Comparison of ENCODE assay signal across 32 cellular contexts in genomic region chr11:117595440-117595839, GRCh38.
A peak's percentile ranks its signal among the peaks of the same experiment; 100 is the strongest.
DNase-seq lines count a peak whose midpoint lies in the region; ATAC-seq and TF ChIP-seq lines count a peak whose summit lies in the region.
"Had no signal": no experiment of that assay in that cellular context is flagged by ENCODE, and none has a peak within 500 bp of the region (broad histone marks: within the 10 kb centered on the region; RNA-seq: fewer than 3 reads in every experiment).

No MANE protein-coding gene starts in this region.

- H3K9me2 ChIP-seq in GM23248 (ENCODE audit: insufficient read depth) = no peaks in the 10 kb centered on the region
- H3K9me2 ChIP-seq in PC-3 (replicated peaks; ENCODE audit: low read length) = no peaks in the 10 kb centered on the region

- no peak overlapping the region for H2AFZ ChIP-seq in GM23248
- H2AFZ ChIP-seq in PC-3 (ENCODE audit: low read length) = no peak overlapping the region

- H3K4me3 ChIP-seq in GM23248 = no peak overlapping the region
- H3K4me3 ChIP-seq in PC-3 (ENCODE audit: low read length) = no peak overlapping the region
- H3K4me3 ChIP-seq in mesendoderm (ENCODE audit: low read length) = no peak overlapping the region
- H3K4me3 ChIP-seq: body of pancreas, left lung, ovary, Peyer's patch, skin epidermis, thoracic aorta, uterus had no signal

- no peak overlapping the region for H3K18ac ChIP-seq in mesendoderm (ENCODE audit: low read length)

- in situ Hi-C loops in GM23248 (cut with MboI) = no loop called here

- H3K9me3 ChIP-seq in GM23248 (ENCODE audit: low read depth) (no peaks in the 10 kb centered on the region), PC-3 (ENCODE audit: low read length) (no peaks in the 10 kb centered on the region)
- H3K9me3 ChIP-seq: body of pancreas, left lung, ovary, Peyer's patch, thoracic aorta, uterus had no signal

- H3K27ac ChIP-seq in GM23248 (no peak overlapping the region), PC-3 (ENCODE audit: low read length) (no peak overlapping the region), mesendoderm (ENCODE audit: low read depth, low read length) (no peak overlapping the region)
- H3K27ac ChIP-seq: body of pancreas, KMS-11, left lung, ovary, Peyer's patch, skin epidermis, thoracic aorta, uterus had no signal

- H3K9ac ChIP-seq in GM23248 (no peak overlapping the region), PC-3 (ENCODE audit: low read length) (no peak overlapping the region), mesendoderm (ENCODE audit: low read length) (no peak overlapping the region)
- H3K9ac ChIP-seq: KMS-11 had no signal

- H3K79me2 ChIP-seq in GM23248 (ENCODE audit: insufficient read depth) = no peaks in the 10 kb centered on the region
- H3K79me2 ChIP-seq in PC-3 (ENCODE audit: low read length) = no peaks in the 10 kb centered on the region
- H3K79me2 ChIP-seq in mesendoderm (ENCODE audit: control insufficient read depth, insufficient read depth, low read length) = no peaks in the 10 kb centered on the region

- intact Hi-C loops in PC-3 (cut with micrococcal nuclease) = no loop called here

- CTCF ChIA-PET in PC-3 (lab: Charles Lee) = no interaction called here

- H3K4ac ChIP-seq in mesendoderm (ENCODE audit: low read depth, low read length) = no peak overlapping the region

- no peak overlapping the region for H3K56ac ChIP-seq in mesendoderm (ENCODE audit: low read length)

- TF ChIP-seq CTCF in PC-3 (conservative IDR thresholded peaks at IDR 0.05; ENCODE audit: low read depth, low read length) = peak; percentile 22; the same call in 1 of the 2 replicates

- H2AK5ac ChIP-seq in mesendoderm (ENCODE audit: low read length) = no peak overlapping the region

- H3K4me1 ChIP-seq in GM23248 (ENCODE audit: insufficient read depth) = no peaks in the 10 kb centered on the region
- no peaks in the 10 kb centered on the region for H3K4me1 ChIP-seq in PC-3 (ENCODE audit: insufficient read depth, low read length)
- H3K4me1 ChIP-seq in mesendoderm (ENCODE audit: control insufficient read depth, low read depth, low read length) = peaks cover 2% of the 10 kb centered on the region
- H3K4me1 ChIP-seq: body of pancreas, left lung, Peyer's patch had no signal

- H3F3A ChIP-seq in GM23248 (ENCODE audit: insufficient read depth) = no peaks in the 10 kb centered on the region
- no peaks in the 10 kb centered on the region for H3F3A ChIP-seq in PC-3 (ENCODE audit: low read length, unreplicated experiment)

- H4K8ac ChIP-seq in mesendoderm (ENCODE audit: low read depth, low read length) = no peak overlapping the region

- ATAC-seq in PC-3 = no peak
- no peak for ATAC-seq in GM19452 (IDR thresholded peaks at IDR 0.05; ENCODE audit: unreplicated experiment)
- ATAC-seq: activated T-helper 17 cell treated with anti-CD3 and anti-CD28 coated beads, Interleukin-2, amount 50 U/mL, for 72 hours; body of pancreas; esophagus mucosa; left lung had no signal

- POLR2A ChIA-PET in PC-3 (lab: Charles Lee; ENCODE audit: unreplicated experiment) = interaction anchor here (0.6 to 0.7 kb wide), 2 partner anchors 392 to 822 kb away, joined by 3 read pairs; partner anchors contain the start of gene BUD13

- H2BK15ac ChIP-seq in mesendoderm (replicated peaks; ENCODE audit: low read depth) = no peak overlapping the region

- H3K23ac ChIP-seq in mesendoderm (ENCODE audit: low read length) = no peak overlapping the region

- H2BK5ac ChIP-seq in mesendoderm (ENCODE audit: low read length) = no peak overlapping the region

- H3K36me3 ChIP-seq in GM23248 (ENCODE audit: low read depth) (no peaks in the 10 kb centered on the region), PC-3 (ENCODE audit: low read depth, low read length) (no peaks in the 10 kb centered on the region), mesendoderm (ENCODE audit: control insufficient read depth, insufficient read depth, low read length) (no peaks in the 10 kb centered on the region)
- H3K36me3 ChIP-seq: left lung, ovary, Peyer's patch, thoracic aorta, uterus had no signal

- H3K79me1 ChIP-seq in mesendoderm (ENCODE audit: low read length) = no peaks in the 10 kb centered on the region

- H3K27me3 ChIP-seq in GM23248 (replicated peaks; ENCODE audit: insufficient read depth) (peaks cover 10% of the 10 kb centered on the region; the same call in 1 of the 2 replicates), PC-3 (ENCODE audit: low read length) (peaks cover 83% of the 10 kb centered on the region), mesendoderm (ENCODE audit: insufficient read depth, low read length, poor library complexity) (no peaks in the 10 kb centered on the region)
- H3K27me3 ChIP-seq: body of pancreas, ovary, Peyer's patch, uterus had no signal

- H4K5ac ChIP-seq in mesendoderm (ENCODE audit: low read length) = no peak overlapping the region

- H2BK120ac ChIP-seq in mesendoderm (ENCODE audit: low read depth, low read length) = no peak overlapping the region

- 10 to 12% methylated on average over 6 of the region's 6 CpGs for WGBS in GM23248 (ENCODE audit: low coverage in 1 of 2, low lambda C conversion rate in 2 of 2, missing lambda C conversion rate in 2 of 2), 2 experiments
- no CpG with 5 or more reads among the region's 6 CpGs for WGBS in mesendoderm (ENCODE audit: extremely low coverage, insufficient coverage, low lambda C conversion rate)

- H3K4me2 ChIP-seq in GM23248 (ENCODE audit: unreplicated experiment) (no peak overlapping the region), PC-3 (ENCODE audit: low read length) (no peak overlapping the region), mesendoderm (ENCODE audit: low read length) (no peak overlapping the region)
- H3K4me2 ChIP-seq: KMS-11 had no signal

- no TSS peak for BruUV-seq in PC-3 (replicated peaks; lab: Mats Ljungman, UMichigan)

- DNase-seq in NCI-H82 (lab: John Stamatoyannopoulos, UW) (peak; percentile 12), NCI-H82 treated with DMSO at 0.1 percent for 48 hours (lab: John Stamatoyannopoulos, UW; ENCODE audit: unreplicated experiment) (no peak), GM23248 (peak; percentile 7), PC-3 (no peak), mesendoderm (peak; percentile 45), HPDE6-E6E7 (ENCODE audit: extremely low spot score) (no peak)
- DNase-seq in central memory CD4-positive, alpha-beta T cell = no peak
- DNase-seq: ACHN; activated CD4-positive, alpha-beta memory T cell treated with anti-CD3 and anti-CD28 coated beads, Interleukin-2, amount 10 ng/mL, durations not matched to agents 7 days and 5 days; activated naive CD4-positive, alpha-beta T cell treated with anti-CD3 and anti-CD28 coated beads, Interleukin-2, amount 50 U/mL, for 16 hours; body of pancreas; CD8-positive, alpha-beta memory T cell; cerebellar nuclear complex; dermis blood vessel endothelial cell; DMS79; GDM1; glutamatergic neuron; islet precursor cell; mesenchymal stem cell; NCI-H146; NCI-H2171; ovary; Peyer's patch; SHP77 treated with DMSO at 0.1 percent for 48 hours; uterus had no signal

- H4K20me1 ChIP-seq in GM23248 (ENCODE audit: insufficient read depth) (no peaks in the 10 kb centered on the region), PC-3 (ENCODE audit: low read length) (no peaks in the 10 kb centered on the region)

Comparison
In these comparisons a context has a peak if more than half of its experiments do, and no peak if none do; other contexts are left out.
1. DNase-seq: peak in NCI-H82 (single experiment), GM23248 (single experiment) and mesendoderm (single experiment); none in NCI-H82 treated with DMSO at 0.1 percent for 48 hours (single experiment), PC-3 (single experiment), central memory CD4-positive, alpha-beta T cell (single experiment) and HPDE6-E6E7 (single experiment).